ENCODE assay signal across 15 cellular contexts in genomic region chr18:48826806-48827205, GRCh38.
DNase-seq lines count a peak whose midpoint lies in the region; ATAC-seq and TF ChIP-seq lines count a peak whose summit lies in the region.
"Had no signal": no experiment of that assay in that cellular context is flagged by ENCODE, and none has a peak within 500 bp of the region (broad histone marks: within the 10 kb centered on the region; RNA-seq: fewer than 3 reads in every experiment).

No MANE protein-coding gene starts in this region.

- H2AFZ ChIP-seq in neural progenitor cell (replicated peaks) (no peak overlapping the region), OCI-LY7 (ENCODE audit: low read length) (no peak overlapping the region)

- H3K4me2 ChIP-seq in neural progenitor cell (peak overlapping the region; percentile 60), OCI-LY7 (ENCODE audit: low read length) (no peak overlapping the region)

- H3K9me3 Mint-ChIP-seq in endothelial cell (ENCODE audit: unreplicated experiment): no peaks in the 10 kb centered on the region
- peaks cover 14% of the 10 kb centered on the region for H3K9me3 Mint-ChIP-seq in neural progenitor cell
- H3K9me3 Mint-ChIP-seq: activated B cell treated with CpG ODN at 0.5 μM for 24 hours had no signal

- intact Hi-C loops in left ventricle myocardium superior (cut with micrococcal nuclease) (no loop called here), uterus (cut with DNase I; ENCODE audit: low total_unique reads) (no loop called here), OCI-LY7 (cut with micrococcal nuclease; ENCODE audit: unreplicated experiment) (no loop called here)

- no peak for TF ChIP-seq CTCF in cardiac muscle cell (IDR thresholded peaks at IDR 0.05; ENCODE audit: low read depth, low read length)
- TF ChIP-seq CTCF in endothelial cell (IDR thresholded peaks at IDR 0.05; ENCODE audit: unreplicated experiment): no peak
- TF ChIP-seq CTCF in neural progenitor cell (IDR thresholded peaks at IDR 0.05): no peak
- no peak for TF ChIP-seq CTCF in uterus (IDR thresholded peaks at IDR 0.05)
- no peak for TF ChIP-seq CTCF in OCI-LY7 (conservative IDR thresholded peaks at IDR 0.05; ENCODE audit: low read length)

- H3K9ac ChIP-seq in neural progenitor cell: no peak overlapping the region

- H4K20me1 ChIP-seq in neural progenitor cell (ENCODE audit: low read depth) (no peaks in the 10 kb centered on the region), OCI-LY7 (ENCODE audit: insufficient read depth, low read length) (no peaks in the 10 kb centered on the region)

- no peak overlapping the region for H3K4me3 ChIP-seq in cardiac muscle cell
- H3K4me3 ChIP-seq in neural progenitor cell: no peak overlapping the region
- no peak overlapping the region for H3K4me3 ChIP-seq in uterus
- no peak overlapping the region for H3K4me3 ChIP-seq in MG63
- no peak overlapping the region for H3K4me3 ChIP-seq in OCI-LY7 (ENCODE audit: low read depth, low read length, poor library complexity, severe bottlenecking)
- H3K4me3 ChIP-seq in H7 (ENCODE audit: insufficient read depth, low read depth, low read length): no peak overlapping the region
- H3K4me3 ChIP-seq: K562 had no signal

- no peak for DNase-seq in cardiac muscle cell (ENCODE audit: low read depth in 1 of 2, low spot score in 1 of 2)
- DNase-seq in left ventricle myocardium superior: no peak
- no peak for DNase-seq in endothelial cell (ENCODE audit: low spot score)
- DNase-seq in neural progenitor cell (ENCODE audit: low spot score): no peak
- peak; percentile 5 to 12 for DNase-seq in uterus
- DNase-seq in MG63: no peak
- no peak for DNase-seq in OCI-LY7 (ENCODE audit: low spot score)
- DNase-seq in H7: no peak
- DNase-seq: brain microvascular endothelial cell, DMS79 treated with DMSO at 0.1 percent for 48 hours, NCI-H187, NCI-H774, small intestine had no signal

- H3K9me3 ChIP-seq in cardiac muscle cell (ENCODE audit: low read depth): no peaks in the 10 kb centered on the region
- H3K9me3 ChIP-seq in neural progenitor cell (ENCODE audit: low read depth): no peaks in the 10 kb centered on the region
- no peaks in the 10 kb centered on the region for H3K9me3 ChIP-seq in uterus
- H3K9me3 ChIP-seq in MG63: no peaks in the 10 kb centered on the region; the same call in 1 of the 2 replicates
- H3K9me3 ChIP-seq in OCI-LY7 (ENCODE audit: low read length): no peaks in the 10 kb centered on the region

- H3K4me3 Mint-ChIP-seq in endothelial cell (ENCODE audit: unreplicated experiment): no peak overlapping the region
- H3K4me3 Mint-ChIP-seq in neural progenitor cell: peak overlapping the region; percentile 86
- H3K4me3 Mint-ChIP-seq: activated B cell treated with CpG ODN at 0.5 μM for 24 hours had no signal

- H3K79me2 ChIP-seq in neural progenitor cell (ENCODE audit: low read depth) (no peaks in the 10 kb centered on the region), OCI-LY7 (ENCODE audit: insufficient read depth, low read depth, low read length) (no peaks in the 10 kb centered on the region)

- POLR2A ChIA-PET in OCI-LY7 (lab: Charles Lee): interaction anchor here (0.5 kb wide), 1 partner anchor 9 kb away, joined by 5 read pairs; no protein-coding TSS in a partner anchor

- CTCF ChIA-PET in OCI-LY7 (lab: Charles Lee; ENCODE audit: unreplicated experiment): no interaction called here

- H3K9me2 ChIP-seq in OCI-LY7 (ENCODE audit: insufficient read depth, low read length): no peaks in the 10 kb centered on the region

- H3K27ac ChIP-seq in cardiac muscle cell (peak overlapping the region; percentile 96), neural progenitor cell (peak overlapping the region; percentile 83), uterus (peak overlapping the region; percentile 76 to 77), OCI-LY7 (ENCODE audit: low read depth, low read length, poor library complexity, severe bottlenecking) (no peak overlapping the region)

- H3K27me3 ChIP-seq in cardiac muscle cell: no peaks in the 10 kb centered on the region
- H3K27me3 ChIP-seq in neural progenitor cell: no peaks in the 10 kb centered on the region
- no peaks in the 10 kb centered on the region for H3K27me3 ChIP-seq in uterus
- H3K27me3 ChIP-seq in MG63: no peaks in the 10 kb centered on the region
- H3K27me3 ChIP-seq in H7 (ENCODE audit: control insufficient read depth, insufficient read depth, low read length): no peaks in the 10 kb centered on the region
- H3K27me3 ChIP-seq: brain microvascular endothelial cell had no signal

- H3K4me1 Mint-ChIP-seq in endothelial cell (ENCODE audit: unreplicated experiment): peaks cover 44% of the 10 kb centered on the region
- H3K4me1 Mint-ChIP-seq in neural progenitor cell: peaks cover 74% of the 10 kb centered on the region

- H3F3A ChIP-seq in neural progenitor cell (ENCODE audit: low read depth): peaks cover 37% of the 10 kb centered on the region

- no peak for ATAC-seq in left ventricle myocardium superior
- ATAC-seq: K562 had no signal

- BruUV-seq in OCI-LY7 (replicated peaks; lab: Mats Ljungman, UMichigan): no TSS peak

- peak overlapping the region; percentile 61 for H3K27ac Mint-ChIP-seq in endothelial cell (ENCODE audit: unreplicated experiment)
- H3K27ac Mint-ChIP-seq in neural progenitor cell: peak overlapping the region; percentile 100
- H3K27ac Mint-ChIP-seq: activated B cell treated with CpG ODN at 0.5 μM for 24 hours had no signal

- H3K27me3 Mint-ChIP-seq in endothelial cell (ENCODE audit: unreplicated experiment): peaks cover 4% of the 10 kb centered on the region
- peaks cover 6% of the 10 kb centered on the region for H3K27me3 Mint-ChIP-seq in neural progenitor cell (ENCODE audit: insufficient read depth, low read depth)

- H3K36me3 ChIP-seq in cardiac muscle cell (no peaks in the 10 kb centered on the region), neural progenitor cell (no peaks in the 10 kb centered on the region), uterus (no peaks in the 10 kb centered on the region), MG63 (peaks cover 7% of the 10 kb centered on the region; the same call in 1 of the 2 replicates), OCI-LY7 (ENCODE audit: insufficient read depth, low read length) (no peaks in the 10 kb centered on the region), H7 (replicated peaks; ENCODE audit: control insufficient read depth, insufficient read depth, low read length) (no peaks in the 10 kb centered on the region)

- H3K4me1 ChIP-seq in cardiac muscle cell (ENCODE audit: low read depth) (peaks cover 74% of the 10 kb centered on the region), neural progenitor cell (peaks cover 49% of the 10 kb centered on the region), uterus (peaks cover 0 to 19% of the 10 kb centered on the region in 2 donors), OCI-LY7 (ENCODE audit: insufficient read depth, low read length, poor library complexity, severe bottlenecking) (peaks cover 22% of the 10 kb centered on the region)

- no peak for TF ChIP-seq POLR2A in uterus (IDR thresholded peaks at IDR 0.05)

- H3K36me3 Mint-ChIP-seq in endothelial cell (ENCODE audit: low read depth, unreplicated experiment): peaks cover 12% of the 10 kb centered on the region
- H3K36me3 Mint-ChIP-seq in neural progenitor cell: peaks cover 16% of the 10 kb centered on the region

Comparison
In these comparisons a context has a peak if more than half of its experiments do, and no peak if none do; other contexts are left out.
1. DNase-seq: peak in uterus (2 of 2); none in cardiac muscle cell (0 of 2), left ventricle myocardium superior (single experiment), endothelial cell (single experiment), neural progenitor cell (single experiment), MG63 (single experiment), OCI-LY7 (single experiment) and H7 (single experiment).